8 cellular contexts compared by ENCODE assay signal in genomic region chr1:18553388-18553787, GRCh38.
"Had no signal": no experiment of that assay in that cellular context is flagged by ENCODE, and none has a peak within 500 bp of the region (broad histone marks: within the 10 kb centered on the region; RNA-seq: fewer than 3 reads in every experiment).

No MANE protein-coding gene starts in this region.

- H2AFZ ChIP-seq: GM23248 had no signal

- H3K9ac ChIP-seq: GM23248 had no signal

- H3K27ac ChIP-seq: GM23248 had no signal

- H3K4me1 ChIP-seq: HAP-1 had no signal

- ATAC-seq: HCT116, K562 had no signal

- H3K9me3 ChIP-seq: HAP-1 had no signal

- DNase-seq: GM23248, GOT3, H7, IMR-90, KG1 had no signal

- H3K36me3 ChIP-seq: HAP-1 had no signal

- H3K4me3 ChIP-seq: GM23248, HAP-1, K562 had no signal
